In the genomic region with DNA sequence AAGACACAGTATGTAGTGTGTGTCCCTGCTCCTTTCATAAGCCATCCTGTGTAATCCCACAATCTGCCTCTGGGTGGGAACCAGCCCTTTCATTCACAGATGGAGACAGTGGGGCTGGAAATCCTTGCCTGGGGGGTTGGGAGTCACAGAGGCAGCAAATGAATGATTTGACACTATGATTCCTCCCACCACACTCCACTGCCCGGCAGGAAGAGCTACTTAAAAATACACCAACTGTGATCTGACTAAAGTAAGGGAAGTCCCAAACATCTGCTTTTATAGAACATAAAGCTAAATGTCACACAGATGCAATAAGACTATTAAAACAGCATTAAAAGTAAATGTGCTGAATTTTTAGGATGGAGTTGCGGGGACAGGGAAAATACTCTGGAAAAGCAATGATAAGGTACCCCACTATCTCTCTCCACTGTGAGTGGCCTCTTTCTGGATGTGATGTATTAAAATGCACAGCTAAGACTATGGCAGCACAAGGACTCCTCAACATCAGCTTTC, we compare ENCODE assay signal across 8 cellular contexts. TPM values are rescaled to one million over a fixed set of nuclear protein-coding genes. Genes with fewer than 3 reads are reported as not detected.
DNase-seq lines count a peak whose midpoint lies in the region; ATAC-seq and TF ChIP-seq lines count a peak whose summit lies in the region.

No MANE protein-coding gene starts in this region.

- H3K4me3 Mint-ChIP-seq in glutamatergic neuron (ENCODE audit: unreplicated experiment), result peak overlapping the region; percentile 96

- peaks cover 16 to 24% of the 10 kb centered on the region in 2 experiments for H3K36me3 ChIP-seq in SK-N-SH (replicated peaks in 1 of 2; ENCODE audit: control insufficient read depth in 1 of 2, insufficient read depth in 2 of 2, low read length in 1 of 2)

- ATAC-seq in GM18873 (IDR thresholded peaks at IDR 0.05; ENCODE audit: low FRiP score, unreplicated experiment) (no peak), HG02678 (IDR thresholded peaks at IDR 0.05; ENCODE audit: unreplicated experiment) (no peak)

- TF ChIP-seq CTCF in GM10266 (IDR thresholded peaks at IDR 0.05; ENCODE audit: control insufficient read depth, insufficient read depth, low read depth, missing control alignments) (no peak), SK-N-SH (IDR thresholded peaks at IDR 0.05) (peak; percentile 34; the same call in 1 of the 2 replicates), glutamatergic neuron (IDR thresholded peaks at IDR 0.05; ENCODE audit: partially characterized antibody, unreplicated experiment) (peak; percentile 76)

- H3K4me2 ChIP-seq in SK-N-SH, result 0 out of 2 replicates have a peak overlapping the region, but pooled peaks have one; percentile 19

- H3K27me3 ChIP-seq in SK-N-SH (ENCODE audit: insufficient read depth), result no peaks in the 10 kb centered on the region

- CTCF ChIA-PET in SK-N-SH (lab: Yijun Ruan, JAX), result interaction anchor here (0.6 to 2.7 kb wide), 12 partner anchors 10 to 565 kb away, joined by 3 to 10 read pairs (median 3); no protein-coding TSS in a partner anchor

- H2AFZ ChIP-seq in SK-N-SH (ENCODE audit: low read depth), result no peak overlapping the region; the same call in 1 of the 2 replicates

- H3K4me3 ChIP-seq in SK-N-SH (ENCODE audit: low read depth in 2 of 2, low read length in 1 of 2), result no peak overlapping the region

- DNase-seq in AG08395 (ENCODE audit: low spot score) (peak; percentile 44), GM10266 (ENCODE audit: extremely low spot score) (peak; percentile 42), SK-N-SH (peak; percentile 60), glutamatergic neuron (peak; percentile 36), dedifferentiated amniotic fluid mesenchymal stem cell (ENCODE audit: extremely low spot score) (no peak)
- DNase-seq in stimulated activated CD4-positive, alpha-beta T cell treated with anti-CD3 and anti-CD28 coated beads, Interleukin-12 subunit alpha, Interleukin-12 subunit beta, amount 100 ng/mL, for 4 hours, result no peak

- no peaks in the 10 kb centered on the region for H3K36me3 Mint-ChIP-seq in glutamatergic neuron (ENCODE audit: unreplicated experiment)

- no peak overlapping the region for H3K27ac ChIP-seq in SK-N-SH (ENCODE audit: low read depth in 2 of 2, low read length in 1 of 2)

- peaks cover 11% of the 10 kb centered on the region for H3K9me3 Mint-ChIP-seq in glutamatergic neuron (ENCODE audit: unreplicated experiment)

- peak overlapping the region; percentile 88 for H3K27ac Mint-ChIP-seq in glutamatergic neuron (ENCODE audit: unreplicated experiment)

- no peak for TF ChIP-seq EP300 in SK-N-SH (IDR thresholded peaks at IDR 0.05; ENCODE audit: borderline replicate concordance in 1 of 2, low read depth in 1 of 2, low read length in 1 of 2)

- peak; percentile 15; the same call in 1 of the 2 replicates for TF ChIP-seq RAD21 in SK-N-SH (IDR thresholded peaks at IDR 0.05; ENCODE audit: low read length)

- no peaks in the 10 kb centered on the region for H3K9me2 ChIP-seq in SK-N-SH

- POLR2A ChIA-PET in SK-N-SH (lab: Yijun Ruan, JAX), result no interaction called here

- WGBS in SK-N-SH (ENCODE audit: low lambda C conversion rate), result 52% methylated on average over 2 of the region's 2 CpGs

- no peak overlapping the region for H3K9ac ChIP-seq in SK-N-SH

- H3F3A ChIP-seq in SK-N-SH (replicated peaks; ENCODE audit: insufficient read depth), result peaks cover 5% of the 10 kb centered on the region

- H3K79me2 ChIP-seq in SK-N-SH (ENCODE audit: insufficient read depth), result peaks cover 77% of the 10 kb centered on the region

- H3K4me1 ChIP-seq in SK-N-SH (ENCODE audit: control insufficient read depth in 1 of 2, insufficient read depth in 2 of 2, low read depth in 1 of 2, low read length in 1 of 2), result peaks cover 21 to 29% of the 10 kb centered on the region in 2 experiments; a peak in 3 of 4 replicates

- H3K4me1 Mint-ChIP-seq in glutamatergic neuron (ENCODE audit: low read depth, unreplicated experiment), result peaks cover 47% of the 10 kb centered on the region

- H3K9me3 ChIP-seq in SK-N-SH, result no peaks in the 10 kb centered on the region

- peaks cover 41% of the 10 kb centered on the region for H4K20me1 ChIP-seq in SK-N-SH (ENCODE audit: insufficient read depth)

- peaks cover 8% of the 10 kb centered on the region for H3K27me3 Mint-ChIP-seq in glutamatergic neuron (ENCODE audit: unreplicated experiment)

TF ChIP-seq in SK-N-SH, 30 proteins besides CTCF, POLR2A, EP300 and RAD21:
- TF ChIP-seq, protein P1, sequence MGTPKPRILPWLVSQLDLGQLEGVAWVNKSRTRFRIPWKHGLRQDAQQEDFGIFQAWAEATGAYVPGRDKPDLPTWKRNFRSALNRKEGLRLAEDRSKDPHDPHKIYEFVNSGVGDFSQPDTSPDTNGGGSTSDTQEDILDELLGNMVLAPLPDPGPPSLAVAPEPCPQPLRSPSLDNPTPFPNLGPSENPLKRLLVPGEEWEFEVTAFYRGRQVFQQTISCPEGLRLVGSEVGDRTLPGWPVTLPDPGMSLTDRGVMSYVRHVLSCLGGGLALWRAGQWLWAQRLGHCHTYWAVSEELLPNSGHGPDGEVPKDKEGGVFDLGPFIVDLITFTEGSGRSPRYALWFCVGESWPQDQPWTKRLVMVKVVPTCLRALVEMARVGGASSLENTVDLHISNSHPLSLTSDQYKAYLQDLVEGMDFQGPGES (IDR thresholded peaks at IDR 0.05; ENCODE audit: low read depth, low read length), result no peak
- TF ChIP-seq CHD2 (IDR thresholded peaks at IDR 0.05; ENCODE audit: low read length, partially characterized antibody) (no peak), NFIC (IDR thresholded peaks at IDR 0.05; ENCODE audit: borderline replicate concordance) (no peak), TEAD4 (IDR thresholded peaks at IDR 0.05; ENCODE audit: borderline replicate concordance, insufficient read depth) (no peak), RFX5 (IDR thresholded peaks at IDR 0.05; ENCODE audit: low read length) (no peak), RCOR1 (IDR thresholded peaks at IDR 0.05; ENCODE audit: low read length) (no peak), JUND (IDR thresholded peaks at IDR 0.05) (no peak), USF1 (IDR thresholded peaks at IDR 0.05; ENCODE audit: borderline replicate concordance, low read depth) (no peak), MXI1 (IDR thresholded peaks at IDR 0.05; ENCODE audit: low read depth, low read length) (no peak)
- TF ChIP-seq, protein P2, sequence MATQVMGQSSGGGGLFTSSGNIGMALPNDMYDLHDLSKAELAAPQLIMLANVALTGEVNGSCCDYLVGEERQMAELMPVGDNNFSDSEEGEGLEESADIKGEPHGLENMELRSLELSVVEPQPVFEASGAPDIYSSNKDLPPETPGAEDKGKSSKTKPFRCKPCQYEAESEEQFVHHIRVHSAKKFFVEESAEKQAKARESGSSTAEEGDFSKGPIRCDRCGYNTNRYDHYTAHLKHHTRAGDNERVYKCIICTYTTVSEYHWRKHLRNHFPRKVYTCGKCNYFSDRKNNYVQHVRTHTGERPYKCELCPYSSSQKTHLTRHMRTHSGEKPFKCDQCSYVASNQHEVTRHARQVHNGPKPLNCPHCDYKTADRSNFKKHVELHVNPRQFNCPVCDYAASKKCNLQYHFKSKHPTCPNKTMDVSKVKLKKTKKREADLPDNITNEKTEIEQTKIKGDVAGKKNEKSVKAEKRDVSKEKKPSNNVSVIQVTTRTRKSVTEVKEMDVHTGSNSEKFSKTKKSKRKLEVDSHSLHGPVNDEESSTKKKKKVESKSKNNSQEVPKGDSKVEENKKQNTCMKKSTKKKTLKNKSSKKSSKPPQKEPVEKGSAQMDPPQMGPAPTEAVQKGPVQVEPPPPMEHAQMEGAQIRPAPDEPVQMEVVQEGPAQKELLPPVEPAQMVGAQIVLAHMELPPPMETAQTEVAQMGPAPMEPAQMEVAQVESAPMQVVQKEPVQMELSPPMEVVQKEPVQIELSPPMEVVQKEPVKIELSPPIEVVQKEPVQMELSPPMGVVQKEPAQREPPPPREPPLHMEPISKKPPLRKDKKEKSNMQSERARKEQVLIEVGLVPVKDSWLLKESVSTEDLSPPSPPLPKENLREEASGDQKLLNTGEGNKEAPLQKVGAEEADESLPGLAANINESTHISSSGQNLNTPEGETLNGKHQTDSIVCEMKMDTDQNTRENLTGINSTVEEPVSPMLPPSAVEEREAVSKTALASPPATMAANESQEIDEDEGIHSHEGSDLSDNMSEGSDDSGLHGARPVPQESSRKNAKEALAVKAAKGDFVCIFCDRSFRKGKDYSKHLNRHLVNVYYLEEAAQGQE (IDR thresholded peaks at IDR 0.05; ENCODE audit: low read depth, low read length), result no peak
- TF ChIP-seq, protein P3, sequence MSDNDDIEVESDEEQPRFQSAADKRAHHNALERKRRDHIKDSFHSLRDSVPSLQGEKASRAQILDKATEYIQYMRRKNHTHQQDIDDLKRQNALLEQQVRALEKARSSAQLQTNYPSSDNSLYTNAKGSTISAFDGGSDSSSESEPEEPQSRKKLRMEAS (IDR thresholded peaks at IDR 0.05; ENCODE audit: low read depth), result no peak
- TF ChIP-seq, protein P4, sequence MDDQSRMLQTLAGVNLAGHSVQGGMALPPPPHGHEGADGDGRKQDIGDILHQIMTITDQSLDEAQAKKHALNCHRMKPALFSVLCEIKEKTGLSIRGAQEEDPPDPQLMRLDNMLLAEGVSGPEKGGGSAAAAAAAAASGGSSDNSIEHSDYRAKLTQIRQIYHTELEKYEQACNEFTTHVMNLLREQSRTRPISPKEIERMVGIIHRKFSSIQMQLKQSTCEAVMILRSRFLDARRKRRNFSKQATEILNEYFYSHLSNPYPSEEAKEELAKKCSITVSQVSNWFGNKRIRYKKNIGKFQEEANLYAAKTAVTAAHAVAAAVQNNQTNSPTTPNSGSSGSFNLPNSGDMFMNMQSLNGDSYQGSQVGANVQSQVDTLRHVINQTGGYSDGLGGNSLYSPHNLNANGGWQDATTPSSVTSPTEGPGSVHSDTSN (IDR thresholded peaks at IDR 0.05), result no peak

RNA-seq across cellular contexts. Expression of gene PARP1, which starts 4.3 kb away (rescaled TPM):
- 187 and 239 TPM in 2 replicates for polyA plus RNA-seq in SK-N-SH (2012; rRNA removed)
- polyA plus RNA-seq in SK-N-SH (2012; cell fraction: cytosol; rRNA removed), result 134 and 183 TPM in 2 replicates
- 167 and 228 TPM in 2 replicates for polyA plus RNA-seq in SK-N-SH (2012; cell fraction: nucleus; rRNA removed)
- 168 TPM for total RNA-seq in glutamatergic neuron (ENCODE audit: unreplicated experiment)

Comparison
In these comparisons a context has a peak if more than half of its experiments do, and no peak if none do; other contexts are left out.
1. DNase-seq: peak in AG08395 (single experiment), GM10266 (single experiment), SK-N-SH (single experiment) and glutamatergic neuron (single experiment); none in dedifferentiated amniotic fluid mesenchymal stem cell (single experiment) and stimulated activated CD4-positive, alpha-beta T cell treated with anti-CD3 and anti-CD28 coated beads, Interleukin-12 subunit alpha, Interleukin-12 subunit beta, amount 100 ng/mL, for 4 hours (single experiment).